In the genomic region with DNA sequence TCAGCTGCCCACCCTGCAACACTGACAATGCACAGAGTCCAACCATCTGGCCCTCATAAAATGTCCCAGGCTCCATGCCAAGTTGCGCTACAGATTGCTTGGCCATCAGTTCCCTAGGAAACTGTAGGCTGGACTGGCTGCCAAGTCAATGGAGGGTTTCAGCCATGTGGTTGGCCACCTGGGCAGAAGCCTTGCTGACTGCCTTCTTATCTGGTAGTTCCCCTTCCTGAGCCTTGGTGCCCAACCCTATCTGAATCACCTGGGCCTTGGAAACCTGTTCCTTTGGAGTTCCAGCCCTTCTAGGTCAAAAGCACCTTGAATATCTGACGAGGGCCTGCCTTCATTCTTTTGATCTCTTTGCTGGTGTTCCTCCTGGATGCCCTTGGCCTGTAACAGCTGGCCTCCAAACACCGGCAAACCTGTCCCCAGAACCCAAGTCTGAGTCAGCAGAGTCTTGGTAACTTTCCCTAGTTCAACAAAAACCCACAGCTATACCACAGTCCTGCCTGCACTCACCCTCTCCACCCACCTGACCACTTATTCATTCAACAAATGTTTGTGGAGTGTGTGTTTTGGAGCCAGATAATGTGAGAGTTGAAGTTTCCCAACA, we compare ENCODE assay signal across 9 cellular contexts. TPM values are rescaled to one million over a fixed set of nuclear protein-coding genes. Genes with fewer than 3 reads are reported as not detected.
DNase-seq lines count a peak whose midpoint lies in the region; ATAC-seq, FAIRE-seq and TF ChIP-seq lines count a peak whose summit lies in the region.
"Had no signal": no experiment of that assay in that cellular context is flagged by ENCODE, and none has a peak within 500 bp of the region (broad histone marks: within the 10 kb centered on the region; RNA-seq: fewer than 3 reads in every experiment).

No MANE protein-coding gene starts in this region.

- TF ChIP-seq CTCF in BE2C (IDR thresholded peaks at IDR 0.05; ENCODE audit: low read depth, low read length) (no peak), keratinocyte (optimal IDR thresholded peaks at IDR 0.05 in 1 of 3, IDR thresholded peaks at IDR 0.05 in 1 of 3, conservative IDR thresholded peaks at IDR 0.05 in 1 of 3; ENCODE audit: extremely low read depth in 1 of 3, insufficient read depth in 2 of 3, low read length in 3 of 3) (no peak), glutamatergic neuron (IDR thresholded peaks at IDR 0.05; ENCODE audit: partially characterized antibody, unreplicated experiment) (no peak)

- H3K9ac ChIP-seq in keratinocyte (ENCODE audit: control insufficient read depth, extremely low read depth, insufficient read depth, low read length), result no peak overlapping the region

- H3K4me1 Mint-ChIP-seq in T-helper 2 cell treated with Interferon-gamma antibody and Interleukin-4, amounts not matched to agents 5 μg/mL and 100 μg/mL, for 36 hours (ENCODE audit: low read depth), result peaks cover 57% of the 10 kb centered on the region
- H3K4me1 Mint-ChIP-seq in glutamatergic neuron (ENCODE audit: low read depth, unreplicated experiment), result no peaks in the 10 kb centered on the region

- H3K36me3 ChIP-seq in BE2C (no peaks in the 10 kb centered on the region), keratinocyte (ENCODE audit: control insufficient read depth in 2 of 2, extremely low read depth in 1 of 2, insufficient read depth in 2 of 2, low read length in 2 of 2) (no peaks in the 10 kb centered on the region), MG63 (no peaks in the 10 kb centered on the region)

- DNase-seq in BE2C (peak; percentile 58), keratinocyte (ENCODE audit: low read depth, low spot score) (no peak), glutamatergic neuron (no peak), MG63 (no peak), cortex of kidney (lab: John Stamatoyannopoulos, UW) (no peak)
- peak; percentile 66 for DNase-seq in T-helper 2 cell treated with Interferon-gamma antibody and Interleukin-4, amounts not matched to agents 5 μg/mL and 100 μg/mL, for 36 hours (ENCODE audit: low spot score)

- H3K4me1 ChIP-seq in BE2C (no peaks in the 10 kb centered on the region), keratinocyte (ENCODE audit: control insufficient read depth, extremely low read depth, insufficient read depth, low read length) (peaks cover 25% of the 10 kb centered on the region)

- no peak for FAIRE-seq in keratinocyte (lab: Jason Lieb, UNC)

- H3K36me3 Mint-ChIP-seq in T-helper 2 cell treated with Interferon-gamma antibody and Interleukin-4, amounts not matched to agents 5 μg/mL and 100 μg/mL, for 36 hours (ENCODE audit: low read depth), result peaks cover 7% of the 10 kb centered on the region
- H3K36me3 Mint-ChIP-seq in glutamatergic neuron (ENCODE audit: unreplicated experiment), result peaks cover 7% of the 10 kb centered on the region

- H3K9me3 ChIP-seq in BE2C, result no peaks in the 10 kb centered on the region
- H3K9me3 ChIP-seq in keratinocyte (ENCODE audit: control insufficient read depth, low read depth, low read length), result no peaks in the 10 kb centered on the region
- no peaks in the 10 kb centered on the region for H3K9me3 ChIP-seq in MG63

- H3K27me3 Mint-ChIP-seq in T-helper 2 cell treated with Interferon-gamma antibody and Interleukin-4, amounts not matched to agents 5 μg/mL and 100 μg/mL, for 36 hours (ENCODE audit: low read depth), result no peaks in the 10 kb centered on the region
- H3K27me3 Mint-ChIP-seq in glutamatergic neuron (ENCODE audit: unreplicated experiment), result peaks cover 2% of the 10 kb centered on the region

- no peaks in the 10 kb centered on the region for H3K9me1 ChIP-seq in keratinocyte (ENCODE audit: control insufficient read depth, extremely low read depth, insufficient read depth, low read length)

- H3K27me3 ChIP-seq in BE2C (no peaks in the 10 kb centered on the region), keratinocyte (ENCODE audit: control insufficient read depth, extremely low read depth, insufficient read depth, low read length) (no peaks in the 10 kb centered on the region), MG63 (no peaks in the 10 kb centered on the region)

- H3K4me3 ChIP-seq in BE2C (ENCODE audit: low read depth, low read length), result no peak overlapping the region
- no peak overlapping the region for H3K4me3 ChIP-seq in keratinocyte (ENCODE audit: control insufficient read depth in 2 of 3, extremely low read depth in 1 of 3, insufficient read depth in 2 of 3, low read depth in 1 of 3, low read length in 3 of 3)
- no peak overlapping the region for H3K4me3 ChIP-seq in MG63

- H3K79me2 ChIP-seq in keratinocyte (ENCODE audit: control insufficient read depth, insufficient read depth, low read length), result no peaks in the 10 kb centered on the region

- peak overlapping the region; percentile 43 for H3K4me2 ChIP-seq in keratinocyte (ENCODE audit: control insufficient read depth, extremely low read depth, insufficient read depth, low read depth, low read length)

- dilution Hi-C loops in keratinocyte (cut with MboI; ENCODE audit: extremely low pct_ligation_motif_present, low sequenced_read_pairs), result no loop called here

- no peak overlapping the region for H2AFZ ChIP-seq in keratinocyte (ENCODE audit: control insufficient read depth, low read length)

- H3K27ac Mint-ChIP-seq in T-helper 2 cell treated with Interferon-gamma antibody and Interleukin-4, amounts not matched to agents 5 μg/mL and 100 μg/mL, for 36 hours, result peak overlapping the region; percentile 83
- no peak overlapping the region for H3K27ac Mint-ChIP-seq in glutamatergic neuron (ENCODE audit: unreplicated experiment)
- H3K27ac Mint-ChIP-seq: nephron had no signal

- peak; percentile 34 for ATAC-seq in HG02852 (IDR thresholded peaks at IDR 0.05; ENCODE audit: unreplicated experiment)
- no peak for ATAC-seq in HG02981 (IDR thresholded peaks at IDR 0.05; ENCODE audit: unreplicated experiment)

- no peaks in the 10 kb centered on the region for H4K20me1 ChIP-seq in keratinocyte (ENCODE audit: control insufficient read depth, extremely low read depth, insufficient read depth, low read length)

- peaks cover 22% of the 10 kb centered on the region for H3K9me3 Mint-ChIP-seq in T-helper 2 cell treated with Interferon-gamma antibody and Interleukin-4, amounts not matched to agents 5 μg/mL and 100 μg/mL, for 36 hours
- peaks cover 4% of the 10 kb centered on the region for H3K9me3 Mint-ChIP-seq in glutamatergic neuron (ENCODE audit: unreplicated experiment)

- H3K27ac ChIP-seq in keratinocyte (ENCODE audit: control insufficient read depth, insufficient read depth, low read length), result peak overlapping the region; percentile 37

- H3K4me3 Mint-ChIP-seq in T-helper 2 cell treated with Interferon-gamma antibody and Interleukin-4, amounts not matched to agents 5 μg/mL and 100 μg/mL, for 36 hours, result peak overlapping the region; percentile 60
- H3K4me3 Mint-ChIP-seq in glutamatergic neuron (ENCODE audit: unreplicated experiment), result no peak overlapping the region
- H3K4me3 Mint-ChIP-seq: nephron had no signal

RNA-seq across cellular contexts. Expression of a gene that starts 37.4 kb away (rescaled TPM):
- 10.9 TPM for polyA plus RNA-seq in BE2C (2012; ENCODE audit: insufficient read depth, insufficient read length, low read depth)
- 1.8 to 4.0 TPM (median 3.3 TPM) in 3 replicates for polyA plus RNA-seq in keratinocyte
- polyA plus RNA-seq in keratinocyte (2011; ENCODE audit: low read depth), result 8.5 TPM
- 1.5 and 2.0 TPM in 2 replicates for polyA plus RNA-seq in keratinocyte (2011; cell fraction: cytosol; rRNA removed)
- 12.3 and 12.5 TPM in 2 replicates for polyA plus RNA-seq in keratinocyte (2011; cell fraction: nucleus; rRNA removed)
- 2.3 and 9.4 TPM in 2 replicates for polyA plus RNA-seq in keratinocyte (2012; ENCODE audit: low replicate concordance)
- polyA minus RNA-seq in keratinocyte, result 3.3 to 10.8 TPM (median 7.3 TPM) in 3 replicates
- 1.5 TPM for polyA minus RNA-seq in keratinocyte (2011; cell fraction: cytosol; rRNA and poly(A)+ RNA removed)
- polyA minus RNA-seq in keratinocyte (2011; cell fraction: nucleus; rRNA and poly(A)+ RNA removed), result 8.0 and 18.9 TPM in 2 replicates
- 25.4 TPM for total RNA-seq in glutamatergic neuron (ENCODE audit: unreplicated experiment)
- 0.39 and 0.46 TPM in 2 replicates for total RNA-seq in MG63 (2014; rRNA removed; shearing (Covaris generic); ENCODE audit: low replicate concordance)

Comparison
In these comparisons a context has a peak if more than half of its experiments do, and no peak if none do; other contexts are left out.
1. DNase-seq: peak in BE2C (single experiment) and T-helper 2 cell treated with Interferon-gamma antibody and Interleukin-4, amounts not matched to agents 5 μg/mL and 100 μg/mL, for 36 hours (single experiment); none in keratinocyte (single experiment), glutamatergic neuron (single experiment), MG63 (single experiment) and cortex of kidney (single experiment).
2. RNA of a gene that starts 37.4 kb away (total RNA-seq): 25.4 TPM in glutamatergic neuron (single experiment); 0.39 to 0.46 TPM in MG63; every median in the first group is over 10 times any median in the second.